1 cellular context compared by ENCODE assay signal in genomic region chr12:49966511-49967041, GRCh38.
TF ChIP-seq lines count a peak whose summit lies in the region.

No MANE protein-coding gene starts in this region.

TF ChIP-seq in HCT116, 20 proteins besides CTCF, POLR2A, EP300 and RAD21 (continued from another document):
- TF ChIP-seq ZBTB33 (IDR thresholded peaks at IDR 0.05; ENCODE audit: extremely low read depth, insufficient replicate concordance, low read length) (no peak), EZH2phosphoT487 (IDR thresholded peaks at IDR 0.05; ENCODE audit: borderline replicate concordance) (no peak), SRF (IDR thresholded peaks at IDR 0.05; ENCODE audit: low read depth) (no peak), MAX (IDR thresholded peaks at IDR 0.05) (no peak), JUND (IDR thresholded peaks at IDR 0.05) (no peak)
